1 cellular context compared by ENCODE assay signal in genomic region chr19:45779231-45780145, GRCh38.
TF ChIP-seq lines count a peak whose summit lies in the region.

No MANE protein-coding gene starts in this region.

TF ChIP-seq in GM23338, 12 proteins besides CTCF, POLR2A, EP300 and RAD21:
- TF ChIP-seq JUNB (IDR thresholded peaks at IDR 0.05; ENCODE audit: unreplicated experiment) (no peak), POLR2AphosphoS5 (IDR thresholded peaks at IDR 0.05; ENCODE audit: low read depth) (peak; percentile 30; the same call in 1 of the 2 replicates)
